ENCODE assay signal across 1 cellular context in the genomic region with DNA sequence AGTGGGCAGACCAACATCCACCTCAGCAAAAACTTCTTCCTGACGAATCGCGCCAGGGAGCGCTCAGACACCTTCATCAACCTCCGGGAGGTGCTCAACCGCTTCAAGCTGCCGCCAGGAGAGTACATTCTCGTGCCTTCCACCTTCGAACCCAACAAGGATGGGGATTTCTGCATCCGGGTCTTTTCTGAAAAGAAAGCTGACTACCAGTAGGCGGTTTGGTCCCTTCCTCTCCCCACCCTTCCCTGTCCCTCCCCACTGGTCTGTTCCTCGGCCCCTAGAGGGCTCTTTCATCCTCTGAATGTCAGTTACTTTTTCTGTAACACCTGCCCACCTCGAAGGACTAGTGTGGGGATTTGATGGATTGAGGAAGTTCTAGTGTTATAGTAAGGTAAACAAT.
TF ChIP-seq lines count a peak whose summit lies in the region.

No MANE protein-coding gene starts in this region.

TF ChIP-seq in K562, 482 proteins besides CTCF, POLR2A, EP300 and RAD21 (continues in another document):
- 0 out of 4 replicates have a peak, but pooled peaks of 1 of the 2 experiments have one; percentile 30 for TF ChIP-seq MAZ (CRISPR knock-in tag; conservative IDR thresholded peaks at IDR 0.05 in 1 of 2, IDR thresholded peaks at IDR 0.05 in 1 of 2)
- TF ChIP-seq GATAD2B (IDR thresholded peaks at IDR 0.05; ENCODE audit: borderline replicate concordance), result no peak
- TF ChIP-seq, protein P1, sequence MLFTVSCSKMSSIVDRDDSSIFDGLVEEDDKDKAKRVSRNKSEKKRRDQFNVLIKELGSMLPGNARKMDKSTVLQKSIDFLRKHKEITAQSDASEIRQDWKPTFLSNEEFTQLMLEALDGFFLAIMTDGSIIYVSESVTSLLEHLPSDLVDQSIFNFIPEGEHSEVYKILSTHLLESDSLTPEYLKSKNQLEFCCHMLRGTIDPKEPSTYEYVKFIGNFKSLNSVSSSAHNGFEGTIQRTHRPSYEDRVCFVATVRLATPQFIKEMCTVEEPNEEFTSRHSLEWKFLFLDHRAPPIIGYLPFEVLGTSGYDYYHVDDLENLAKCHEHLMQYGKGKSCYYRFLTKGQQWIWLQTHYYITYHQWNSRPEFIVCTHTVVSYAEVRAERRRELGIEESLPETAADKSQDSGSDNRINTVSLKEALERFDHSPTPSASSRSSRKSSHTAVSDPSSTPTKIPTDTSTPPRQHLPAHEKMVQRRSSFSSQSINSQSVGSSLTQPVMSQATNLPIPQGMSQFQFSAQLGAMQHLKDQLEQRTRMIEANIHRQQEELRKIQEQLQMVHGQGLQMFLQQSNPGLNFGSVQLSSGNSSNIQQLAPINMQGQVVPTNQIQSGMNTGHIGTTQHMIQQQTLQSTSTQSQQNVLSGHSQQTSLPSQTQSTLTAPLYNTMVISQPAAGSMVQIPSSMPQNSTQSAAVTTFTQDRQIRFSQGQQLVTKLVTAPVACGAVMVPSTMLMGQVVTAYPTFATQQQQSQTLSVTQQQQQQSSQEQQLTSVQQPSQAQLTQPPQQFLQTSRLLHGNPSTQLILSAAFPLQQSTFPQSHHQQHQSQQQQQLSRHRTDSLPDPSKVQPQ (CRISPR knock-in tag; IDR thresholded peaks at IDR 0.05; ENCODE audit: borderline replicate concordance), result no peak
- TF ChIP-seq, protein P2, sequence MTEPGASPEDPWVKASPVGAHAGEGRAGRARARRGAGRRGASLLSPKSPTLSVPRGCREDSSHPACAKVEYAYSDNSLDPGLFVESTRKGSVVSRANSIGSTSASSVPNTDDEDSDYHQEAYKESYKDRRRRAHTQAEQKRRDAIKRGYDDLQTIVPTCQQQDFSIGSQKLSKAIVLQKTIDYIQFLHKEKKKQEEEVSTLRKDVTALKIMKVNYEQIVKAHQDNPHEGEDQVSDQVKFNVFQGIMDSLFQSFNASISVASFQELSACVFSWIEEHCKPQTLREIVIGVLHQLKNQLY (CRISPR knock-in tag; conservative IDR thresholded peaks at IDR 0.05), result no peak
- no peak for TF ChIP-seq MTF1 (CRISPR knock-in tag; IDR thresholded peaks at IDR 0.05; ENCODE audit: borderline replicate concordance)
- no peak for TF ChIP-seq ATF1 (CRISPR knock-in tag; IDR thresholded peaks at IDR 0.05)
- no peak for TF ChIP-seq ATF1 (tag; IDR thresholded peaks at IDR 0.05)
- TF ChIP-seq TFAM (CRISPR knock-in tag; conservative IDR thresholded peaks at IDR 0.05), result no peak
- TF ChIP-seq ZNF668 (CRISPR knock-in tag; IDR thresholded peaks at IDR 0.05), result no peak
- TF ChIP-seq ZNF212 (CRISPR knock-in tag; IDR thresholded peaks at IDR 0.05), result no peak
- no peak for TF ChIP-seq RBFOX2 (IDR thresholded peaks at IDR 0.05; ENCODE audit: low read depth, low read length)
- TF ChIP-seq, protein P3, sequence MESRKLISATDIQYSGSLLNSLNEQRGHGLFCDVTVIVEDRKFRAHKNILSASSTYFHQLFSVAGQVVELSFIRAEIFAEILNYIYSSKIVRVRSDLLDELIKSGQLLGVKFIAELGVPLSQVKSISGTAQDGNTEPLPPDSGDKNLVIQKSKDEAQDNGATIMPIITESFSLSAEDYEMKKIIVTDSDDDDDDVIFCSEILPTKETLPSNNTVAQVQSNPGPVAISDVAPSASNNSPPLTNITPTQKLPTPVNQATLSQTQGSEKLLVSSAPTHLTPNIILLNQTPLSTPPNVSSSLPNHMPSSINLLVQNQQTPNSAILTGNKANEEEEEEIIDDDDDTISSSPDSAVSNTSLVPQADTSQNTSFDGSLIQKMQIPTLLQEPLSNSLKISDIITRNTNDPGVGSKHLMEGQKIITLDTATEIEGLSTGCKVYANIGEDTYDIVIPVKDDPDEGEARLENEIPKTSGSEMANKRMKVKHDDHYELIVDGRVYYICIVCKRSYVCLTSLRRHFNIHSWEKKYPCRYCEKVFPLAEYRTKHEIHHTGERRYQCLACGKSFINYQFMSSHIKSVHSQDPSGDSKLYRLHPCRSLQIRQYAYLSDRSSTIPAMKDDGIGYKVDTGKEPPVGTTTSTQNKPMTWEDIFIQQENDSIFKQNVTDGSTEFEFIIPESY (CRISPR knock-in tag; IDR thresholded peaks at IDR 0.05), result peak; percentile 96
- TF ChIP-seq SMARCE1 (IDR thresholded peaks at IDR 0.05), result no peak
- TF ChIP-seq SLC30A9 (CRISPR knock-in tag; IDR thresholded peaks at IDR 0.05), result no peak
- no peak for TF ChIP-seq ZNF695 (CRISPR knock-in tag; IDR thresholded peaks at IDR 0.05)
- TF ChIP-seq ELF1 (tag; IDR thresholded peaks at IDR 0.05), result no peak
- TF ChIP-seq, protein P4, sequence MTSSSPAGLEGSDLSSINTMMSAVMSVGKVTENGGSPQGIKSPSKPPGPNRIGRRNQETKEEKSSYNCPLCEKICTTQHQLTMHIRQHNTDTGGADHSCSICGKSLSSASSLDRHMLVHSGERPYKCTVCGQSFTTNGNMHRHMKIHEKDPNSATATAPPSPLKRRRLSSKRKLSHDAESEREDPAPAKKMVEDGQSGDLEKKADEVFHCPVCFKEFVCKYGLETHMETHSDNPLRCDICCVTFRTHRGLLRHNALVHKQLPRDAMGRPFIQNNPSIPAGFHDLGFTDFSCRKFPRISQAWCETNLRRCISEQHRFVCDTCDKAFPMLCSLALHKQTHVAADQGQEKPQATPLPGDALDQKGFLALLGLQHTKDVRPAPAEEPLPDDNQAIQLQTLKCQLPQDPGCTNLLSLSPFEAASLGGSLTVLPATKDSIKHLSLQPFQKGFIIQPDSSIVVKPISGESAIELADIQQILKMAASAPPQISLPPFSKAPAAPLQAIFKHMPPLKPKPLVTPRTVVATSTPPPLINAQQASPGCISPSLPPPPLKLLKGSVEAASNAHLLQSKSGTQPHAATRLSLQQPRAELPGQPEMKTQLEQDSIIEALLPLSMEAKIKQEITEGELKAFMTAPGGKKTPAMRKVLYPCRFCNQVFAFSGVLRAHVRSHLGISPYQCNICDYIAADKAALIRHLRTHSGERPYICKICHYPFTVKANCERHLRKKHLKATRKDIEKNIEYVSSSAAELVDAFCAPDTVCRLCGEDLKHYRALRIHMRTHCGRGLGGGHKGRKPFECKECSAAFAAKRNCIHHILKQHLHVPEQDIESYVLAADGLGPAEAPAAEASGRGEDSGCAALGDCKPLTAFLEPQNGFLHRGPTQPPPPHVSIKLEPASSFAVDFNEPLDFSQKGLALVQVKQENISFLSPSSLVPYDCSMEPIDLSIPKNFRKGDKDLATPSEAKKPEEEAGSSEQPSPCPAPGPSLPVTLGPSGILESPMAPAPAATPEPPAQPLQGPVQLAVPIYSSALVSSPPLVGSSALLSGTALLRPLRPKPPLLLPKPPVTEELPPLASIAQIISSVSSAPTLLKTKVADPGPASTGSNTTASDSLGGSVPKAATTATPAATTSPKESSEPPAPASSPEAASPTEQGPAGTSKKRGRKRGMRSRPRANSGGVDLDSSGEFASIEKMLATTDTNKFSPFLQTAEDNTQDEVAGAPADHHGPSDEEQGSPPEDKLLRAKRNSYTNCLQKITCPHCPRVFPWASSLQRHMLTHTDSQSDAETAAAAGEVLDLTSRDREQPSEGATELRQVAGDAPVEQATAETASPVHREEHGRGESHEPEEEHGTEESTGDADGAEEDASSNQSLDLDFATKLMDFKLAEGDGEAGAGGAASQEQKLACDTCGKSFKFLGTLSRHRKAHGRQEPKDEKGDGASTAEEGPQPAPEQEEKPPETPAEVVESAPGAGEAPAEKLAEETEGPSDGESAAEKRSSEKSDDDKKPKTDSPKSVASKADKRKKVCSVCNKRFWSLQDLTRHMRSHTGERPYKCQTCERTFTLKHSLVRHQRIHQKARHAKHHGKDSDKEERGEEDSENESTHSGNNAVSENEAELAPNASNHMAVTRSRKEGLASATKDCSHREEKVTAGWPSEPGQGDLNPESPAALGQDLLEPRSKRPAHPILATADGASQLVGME (CRISPR knock-in tag; IDR thresholded peaks at IDR 0.05), result no peak
- TF ChIP-seq KDM5B (IDR thresholded peaks at IDR 0.05; ENCODE audit: insufficient replicate concordance, low read depth, low read length), result no peak
- no peak for TF ChIP-seq ZNF696 (CRISPR knock-in tag; conservative IDR thresholded peaks at IDR 0.05)
- TF ChIP-seq CTBP1 (IDR thresholded peaks at IDR 0.05; ENCODE audit: borderline replicate concordance), result peak; percentile 54; the same call in 1 of the 2 replicates
- TF ChIP-seq POLR2H (tag; IDR thresholded peaks at IDR 0.05; ENCODE audit: low read depth), result no peak
- TF ChIP-seq, protein P5, sequence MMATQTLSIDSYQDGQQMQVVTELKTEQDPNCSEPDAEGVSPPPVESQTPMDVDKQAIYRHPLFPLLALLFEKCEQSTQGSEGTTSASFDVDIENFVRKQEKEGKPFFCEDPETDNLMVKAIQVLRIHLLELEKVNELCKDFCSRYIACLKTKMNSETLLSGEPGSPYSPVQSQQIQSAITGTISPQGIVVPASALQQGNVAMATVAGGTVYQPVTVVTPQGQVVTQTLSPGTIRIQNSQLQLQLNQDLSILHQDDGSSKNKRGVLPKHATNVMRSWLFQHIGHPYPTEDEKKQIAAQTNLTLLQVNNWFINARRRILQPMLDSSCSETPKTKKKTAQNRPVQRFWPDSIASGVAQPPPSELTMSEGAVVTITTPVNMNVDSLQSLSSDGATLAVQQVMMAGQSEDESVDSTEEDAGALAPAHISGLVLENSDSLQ (IDR thresholded peaks at IDR 0.05), result peak; percentile 23; the same call in 1 of the 2 replicates
- TF ChIP-seq MCM5 (IDR thresholded peaks at IDR 0.05; ENCODE audit: low read depth), result no peak
- no peak for TF ChIP-seq RHOXF2B (CRISPR knock-in tag; conservative IDR thresholded peaks at IDR 0.05)
- TF ChIP-seq FOXK2 (conservative IDR thresholded peaks at IDR 0.05 in 1 of 2, IDR thresholded peaks at IDR 0.05 in 1 of 2; ENCODE audit: low read depth in 2 of 2), result 0 out of 4 replicates have a peak, but pooled peaks of 1 of the 2 experiments have one; percentile 22
- TF ChIP-seq ELF2 (CRISPR knock-in tag; IDR thresholded peaks at IDR 0.05), result no peak
- 0 out of 2 replicates have a peak, but pooled peaks have one; percentile 43 for TF ChIP-seq ZEB2 (IDR thresholded peaks at IDR 0.05)
- TF ChIP-seq, protein P6, sequence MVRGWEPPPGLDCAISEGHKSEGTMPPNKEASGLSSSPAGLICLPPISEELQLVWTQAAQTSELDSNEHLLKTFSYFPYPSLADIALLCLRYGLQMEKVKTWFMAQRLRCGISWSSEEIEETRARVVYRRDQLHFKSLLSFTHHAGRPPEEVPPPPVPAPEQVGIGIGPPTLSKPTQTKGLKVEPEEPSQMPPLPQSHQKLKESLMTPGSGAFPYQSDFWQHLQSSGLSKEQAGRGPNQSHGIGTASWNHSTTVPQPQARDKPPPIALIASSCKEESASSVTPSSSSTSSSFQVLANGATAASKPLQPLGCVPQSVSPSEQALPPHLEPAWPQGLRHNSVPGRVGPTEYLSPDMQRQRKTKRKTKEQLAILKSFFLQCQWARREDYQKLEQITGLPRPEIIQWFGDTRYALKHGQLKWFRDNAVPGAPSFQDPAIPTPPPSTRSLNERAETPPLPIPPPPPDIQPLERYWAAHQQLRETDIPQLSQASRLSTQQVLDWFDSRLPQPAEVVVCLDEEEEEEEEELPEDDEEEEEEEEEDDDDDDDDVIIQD (CRISPR knock-in tag; IDR thresholded peaks at IDR 0.05), result no peak
- TF ChIP-seq, protein P7, sequence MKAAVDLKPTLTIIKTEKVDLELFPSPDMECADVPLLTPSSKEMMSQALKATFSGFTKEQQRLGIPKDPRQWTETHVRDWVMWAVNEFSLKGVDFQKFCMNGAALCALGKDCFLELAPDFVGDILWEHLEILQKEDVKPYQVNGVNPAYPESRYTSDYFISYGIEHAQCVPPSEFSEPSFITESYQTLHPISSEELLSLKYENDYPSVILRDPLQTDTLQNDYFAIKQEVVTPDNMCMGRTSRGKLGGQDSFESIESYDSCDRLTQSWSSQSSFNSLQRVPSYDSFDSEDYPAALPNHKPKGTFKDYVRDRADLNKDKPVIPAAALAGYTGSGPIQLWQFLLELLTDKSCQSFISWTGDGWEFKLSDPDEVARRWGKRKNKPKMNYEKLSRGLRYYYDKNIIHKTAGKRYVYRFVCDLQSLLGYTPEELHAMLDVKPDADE (conservative IDR thresholded peaks at IDR 0.05; ENCODE audit: control insufficient read depth, low read depth, low read length), result no peak
- TF ChIP-seq, protein P8, sequence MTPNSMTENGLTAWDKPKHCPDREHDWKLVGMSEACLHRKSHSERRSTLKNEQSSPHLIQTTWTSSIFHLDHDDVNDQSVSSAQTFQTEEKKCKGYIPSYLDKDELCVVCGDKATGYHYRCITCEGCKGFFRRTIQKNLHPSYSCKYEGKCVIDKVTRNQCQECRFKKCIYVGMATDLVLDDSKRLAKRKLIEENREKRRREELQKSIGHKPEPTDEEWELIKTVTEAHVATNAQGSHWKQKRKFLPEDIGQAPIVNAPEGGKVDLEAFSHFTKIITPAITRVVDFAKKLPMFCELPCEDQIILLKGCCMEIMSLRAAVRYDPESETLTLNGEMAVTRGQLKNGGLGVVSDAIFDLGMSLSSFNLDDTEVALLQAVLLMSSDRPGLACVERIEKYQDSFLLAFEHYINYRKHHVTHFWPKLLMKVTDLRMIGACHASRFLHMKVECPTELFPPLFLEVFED (CRISPR knock-in tag; conservative IDR thresholded peaks at IDR 0.05), result no peak
- TF ChIP-seq, protein P9, sequence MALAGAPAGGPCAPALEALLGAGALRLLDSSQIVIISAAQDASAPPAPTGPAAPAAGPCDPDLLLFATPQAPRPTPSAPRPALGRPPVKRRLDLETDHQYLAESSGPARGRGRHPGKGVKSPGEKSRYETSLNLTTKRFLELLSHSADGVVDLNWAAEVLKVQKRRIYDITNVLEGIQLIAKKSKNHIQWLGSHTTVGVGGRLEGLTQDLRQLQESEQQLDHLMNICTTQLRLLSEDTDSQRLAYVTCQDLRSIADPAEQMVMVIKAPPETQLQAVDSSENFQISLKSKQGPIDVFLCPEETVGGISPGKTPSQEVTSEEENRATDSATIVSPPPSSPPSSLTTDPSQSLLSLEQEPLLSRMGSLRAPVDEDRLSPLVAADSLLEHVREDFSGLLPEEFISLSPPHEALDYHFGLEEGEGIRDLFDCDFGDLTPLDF (CRISPR knock-in tag; IDR thresholded peaks at IDR 0.05), result no peak
- no peak for TF ChIP-seq NFE2 (IDR thresholded peaks at IDR 0.05; ENCODE audit: low read depth)
- peak; percentile 27; the same call in 1 of the 2 replicates for TF ChIP-seq ZNF316 (IDR thresholded peaks at IDR 0.05)
- no peak for TF ChIP-seq ZSCAN32 (CRISPR knock-in tag; IDR thresholded peaks at IDR 0.05)
- TF ChIP-seq HEY1 (CRISPR knock-in tag; IDR thresholded peaks at IDR 0.05; ENCODE audit: borderline replicate concordance), result no peak
- no peak for TF ChIP-seq ZC3H11A (IDR thresholded peaks at IDR 0.05; ENCODE audit: low read depth, low read length)
